8 cellular contexts compared by ENCODE assay signal in genomic region chr19:49666120-49666444, GRCh38. TPM values are rescaled to one million over a fixed set of nuclear protein-coding genes. Genes with fewer than 3 reads are reported as not detected.
A peak's percentile ranks its signal among the peaks of the same experiment; 100 is the strongest.
DNase-seq lines count a peak whose midpoint lies in the region; ATAC-seq and TF ChIP-seq lines count a peak whose summit lies in the region.

No MANE protein-coding gene starts in this region.

- H3K4me3 ChIP-seq in NT2/D1 (ENCODE audit: insufficient read length, low read depth) (peak overlapping the region; percentile 88), ovary (peak overlapping the region; percentile 78)

- H3K27me3 Mint-ChIP-seq in endothelial cell (ENCODE audit: unreplicated experiment), result peaks cover 26% of the 10 kb centered on the region

- H3K9me3 Mint-ChIP-seq in endothelial cell (ENCODE audit: unreplicated experiment), result no peaks in the 10 kb centered on the region

- no peak for TF ChIP-seq POLR2A in ovary (IDR thresholded peaks at IDR 0.05)

- TF ChIP-seq CTCF in endothelial cell (IDR thresholded peaks at IDR 0.05; ENCODE audit: unreplicated experiment) (no peak), ovary (IDR thresholded peaks at IDR 0.05) (no peak), GM13976 (IDR thresholded peaks at IDR 0.05; ENCODE audit: borderline replicate concordance, control extremely low read depth, extremely low read depth, insufficient read depth, missing control alignments) (no peak)

- peak overlapping the region; percentile 80 for H3K27ac Mint-ChIP-seq in endothelial cell (ENCODE audit: unreplicated experiment)

- in situ Hi-C loops in GM13976 (cut with MboI; ENCODE audit: low sequenced_read_pairs, unreplicated experiment), result no loop called here
- in situ Hi-C loops in ACHN (cut with HindIII; ENCODE audit: low pct_ligation_motif_present, low pct_unique_long_range_greater_than_20kb, low sequenced_read_pairs), result no loop called here

- H3K36me3 ChIP-seq in ES-I3 (ENCODE audit: insufficient read depth, low read length) (no peaks in the 10 kb centered on the region), NT2/D1 (ENCODE audit: insufficient read depth, insufficient read length, low read length) (peaks cover 55% of the 10 kb centered on the region), ovary (no peaks in the 10 kb centered on the region)

- H3K36me3 Mint-ChIP-seq in endothelial cell (ENCODE audit: low read depth, unreplicated experiment), result peaks cover 16% of the 10 kb centered on the region

- H3K9ac ChIP-seq in ES-I3 (ENCODE audit: low read depth, low read length) (peak overlapping the region; percentile 95), NT2/D1 (ENCODE audit: insufficient read length, low read depth) (peak overlapping the region; percentile 87)

- H3K4me3 Mint-ChIP-seq in endothelial cell (ENCODE audit: unreplicated experiment), result peak overlapping the region; percentile 97

- no peak for ATAC-seq in HG03135 (IDR thresholded peaks at IDR 0.05; ENCODE audit: unreplicated experiment)

- H3K4me1 Mint-ChIP-seq in endothelial cell (ENCODE audit: unreplicated experiment), result peaks cover 17% of the 10 kb centered on the region

- H3K4me1 ChIP-seq in ES-I3 (ENCODE audit: insufficient read depth, low read length), result no peaks in the 10 kb centered on the region; the same call in 1 of the 2 replicates
- H3K4me1 ChIP-seq in NT2/D1 (ENCODE audit: insufficient read depth, insufficient read length), result peaks cover 4% of the 10 kb centered on the region
- peaks cover 4% of the 10 kb centered on the region for H3K4me1 ChIP-seq in ovary (ENCODE audit: insufficient read depth)

- H3K9me3 ChIP-seq in ES-I3 (ENCODE audit: control insufficient read depth, insufficient read depth, low read length) (no peaks in the 10 kb centered on the region), NT2/D1 (ENCODE audit: insufficient read depth, low read length) (no peaks in the 10 kb centered on the region), ovary (no peaks in the 10 kb centered on the region)

- H3K27ac ChIP-seq in ovary, result peak overlapping the region; percentile 54 to 69

- H3K27me3 ChIP-seq in NT2/D1 (ENCODE audit: insufficient read depth, insufficient read length) (no peaks in the 10 kb centered on the region), ovary (no peaks in the 10 kb centered on the region)

- DNase-seq in NT2/D1 (ENCODE audit: low read depth, low spot score) (no peak), endothelial cell (ENCODE audit: low spot score) (no peak), ovary (no peak), GM13976 (ENCODE audit: low spot score) (no peak), ACHN (no peak), hippocampal formation (lab: John Stamatoyannopoulos, UW) (no peak)

- TF ChIP-seq EP300 in ovary (IDR thresholded peaks at IDR 0.05), result no peak

- WGBS in ovary, 3 donors, result 0% methylated on average over 9 of the region's 9 CpGs

- intact Hi-C loops in ovary (cut with DNase I), result no loop called here

RNA-seq across cellular contexts. Expression of gene BCL2L12, which starts 0.3 kb away (rescaled TPM):
- 50.1 TPM for total RNA-seq in endothelial cell (ENCODE audit: unreplicated experiment)
- total RNA-seq in ovary, result 10 to 100 TPM in 6 of 7 donors, 1 to 10 TPM in 1; 8.0 to 21.0 (median 15.6) TPM
- polyA plus RNA-seq in ovary, result 10 to 100 TPM in 1 of 2 donors, 1 to 10 TPM in 1; 6.7 to 17.7 TPM

RNA-seq across cellular contexts. Expression of gene IRF3, which starts 0.4 kb away (rescaled TPM):
- total RNA-seq in endothelial cell (ENCODE audit: unreplicated experiment) (76.1 TPM), ovary (10 to 100 TPM; 46.1 to 89.0 (median 69.5) TPM)
- polyA plus RNA-seq in ovary, result 10 to 100 TPM; 24.2 to 76.9 TPM

RNA-seq across cellular contexts. Expression of gene PRMT1, which starts 11.0 kb away (rescaled TPM):
- total RNA-seq in endothelial cell (ENCODE audit: unreplicated experiment), result 175 TPM
- total RNA-seq in ovary, result 100 to 1,000 TPM; 125 to 174 (median 152) TPM
- 100 to 1,000 TPM in 1 of 2 donors, 10 to 100 TPM in 1; 57.1 to 182 TPM for polyA plus RNA-seq in ovary

RNA-seq across cellular contexts. Expression of gene ADM5, which starts 23.3 kb away (rescaled TPM):
- total RNA-seq in endothelial cell (ENCODE audit: unreplicated experiment) (5.3 TPM), ovary (1 to 10 TPM in 4 of 7 donors, under 1 TPM in 3; 0.48 to 1.9 (median 1.3) TPM)
- polyA plus RNA-seq in ovary, result 1 to 10 TPM in 1 of 2 donors, not detected in 1; 1.6 TPM

RNA-seq across cellular contexts. Expression of gene SCAF1, which starts 24.1 kb away (rescaled TPM):
- 90.3 TPM for total RNA-seq in endothelial cell (ENCODE audit: unreplicated experiment)
- 10 to 100 TPM; 14.9 to 94.6 (median 68.8) TPM for total RNA-seq in ovary
- polyA plus RNA-seq in ovary, result 10 to 100 TPM in 1 of 2 donors, 1 to 10 TPM in 1; 3.3 to 29.1 TPM
